Comparison of ENCODE assay signal across 9 cellular contexts in the genomic region with DNA sequence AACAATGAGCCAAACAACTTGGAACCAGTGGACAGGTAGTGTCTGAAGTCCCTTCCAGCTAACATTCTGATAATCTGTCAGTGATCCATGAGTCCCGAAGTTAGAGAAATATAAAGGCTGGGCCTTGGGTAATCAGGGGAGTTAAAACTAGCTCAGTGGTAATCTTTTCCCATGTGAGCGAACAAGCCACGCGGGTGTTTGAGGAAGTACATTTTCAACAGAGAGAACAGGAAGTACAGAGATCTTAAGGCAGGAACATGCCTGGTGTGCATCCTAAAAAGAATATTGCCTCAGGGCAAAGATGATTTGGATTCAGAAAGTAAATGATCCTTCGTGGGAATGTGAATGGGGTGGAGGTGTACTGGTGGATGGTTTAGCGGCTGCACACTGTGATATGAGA.
DNase-seq lines count a peak whose midpoint lies in the region; ATAC-seq and TF ChIP-seq lines count a peak whose summit lies in the region.
"Had no signal": no experiment of that assay in that cellular context is flagged by ENCODE, and none has a peak within 500 bp of the region (broad histone marks: within the 10 kb centered on the region; RNA-seq: fewer than 3 reads in every experiment).

No MANE protein-coding gene starts in this region.

- H3K27ac ChIP-seq in neutrophil: peak overlapping the region; percentile 61

- peak; percentile 17 for ATAC-seq in GM19463 (IDR thresholded peaks at IDR 0.05; ENCODE audit: unreplicated experiment)
- ATAC-seq in GM18502 (IDR thresholded peaks at IDR 0.05; ENCODE audit: poor library complexity, unreplicated experiment): no peak

- peak overlapping the region; percentile 97 for H3K27ac Mint-ChIP-seq in dendritic cell treated with granulocyte-macrophage colony-stimulating factor and Interleukin-4, amounts not matched to agents 40 ng/mL and 50 ng/mL, for 4 days
- H3K27ac Mint-ChIP-seq: IgD-negative memory B cell had no signal

- H3K9me3 ChIP-seq in neutrophil: no peaks in the 10 kb centered on the region

- H3K9me3 Mint-ChIP-seq in dendritic cell treated with granulocyte-macrophage colony-stimulating factor and Interleukin-4, amounts not matched to agents 40 ng/mL and 50 ng/mL, for 4 days: no peaks in the 10 kb centered on the region

- H3K27me3 Mint-ChIP-seq in dendritic cell treated with granulocyte-macrophage colony-stimulating factor and Interleukin-4, amounts not matched to agents 40 ng/mL and 50 ng/mL, for 4 days: no peaks in the 10 kb centered on the region

- H3K27me3 ChIP-seq in neutrophil: no peaks in the 10 kb centered on the region

- H3K4me3 Mint-ChIP-seq in dendritic cell treated with granulocyte-macrophage colony-stimulating factor and Interleukin-4, amounts not matched to agents 40 ng/mL and 50 ng/mL, for 4 days: peak overlapping the region; percentile 28

- CTCF ChIA-PET in HEK293T (lab: Yijun Ruan, JAX): interaction anchor here (1.2 to 3.0 kb wide), 2 partner anchors 9 to 46 kb away, joined by 3 to 9 read pairs; no protein-coding TSS in a partner anchor

- intact Hi-C loops in dendritic cell treated with granulocyte-macrophage colony-stimulating factor and Interleukin-4, amounts not matched to agents 40 ng/mL and 50 ng/mL, for 4 days (cut with micrococcal nuclease): loop anchor here (2.0 kb wide), 2 partner anchors 45 to 89 kb away; partner anchors contain the start of gene PPID

- no peak for TF ChIP-seq CTCF in neutrophil (IDR thresholded peaks at IDR 0.05)

- peaks cover 77% of the 10 kb centered on the region for H3K4me1 Mint-ChIP-seq in dendritic cell treated with granulocyte-macrophage colony-stimulating factor and Interleukin-4, amounts not matched to agents 40 ng/mL and 50 ng/mL, for 4 days (ENCODE audit: low read depth)

- H3K36me3 ChIP-seq in neutrophil: no peaks in the 10 kb centered on the region

- peaks cover 31% of the 10 kb centered on the region for H3K36me3 Mint-ChIP-seq in dendritic cell treated with granulocyte-macrophage colony-stimulating factor and Interleukin-4, amounts not matched to agents 40 ng/mL and 50 ng/mL, for 4 days (ENCODE audit: low read depth)
- H3K36me3 Mint-ChIP-seq: IgD-negative memory B cell had no signal

- H3K4me3 ChIP-seq in neutrophil (ENCODE audit: low read depth in 1 of 2, low read length in 1 of 2): peak overlapping the region in 1 of 2 experiments; percentile 3

- POLR2A ChIA-PET in HEK293T (lab: Yijun Ruan, JAX): interaction anchor here (1.2 kb wide), 1 partner anchor 12 kb away, joined by 4 read pairs; no protein-coding TSS in a partner anchor

- H3K4me1 ChIP-seq in neutrophil (ENCODE audit: control insufficient read depth in 1 of 2, insufficient read depth in 1 of 2, low read depth in 1 of 2, low read length in 1 of 2): peaks cover 25 to 27% of the 10 kb centered on the region in 2 experiments

- DNase-seq in NAMALWA (ENCODE audit: low spot score) (peak; percentile 81), NCI-H526 (lab: John Stamatoyannopoulos, UW) (no peak), HEK293T (ENCODE audit: extremely low spot score) (no peak)
- no peak for DNase-seq in NK-92 treated with Interleukin-12 subunit alpha and Interleukin-12 subunit beta, amount 100 ng/mL, for 24 hours (lab: John Stamatoyannopoulos, UW)

TF ChIP-seq in HEK293T, 16 proteins besides CTCF, POLR2A, EP300 and RAD21:
- TF ChIP-seq LEF1 (IDR thresholded peaks at IDR 0.05; ENCODE audit: borderline replicate concordance) (no peak), ARNT (IDR thresholded peaks at IDR 0.05) (no peak), FOXA1 (IDR thresholded peaks at IDR 0.05) (no peak), ELF4 (IDR thresholded peaks at IDR 0.05) (no peak), BHLHE40 (IDR thresholded peaks at IDR 0.05; ENCODE audit: borderline replicate concordance) (no peak), FOXK2 (IDR thresholded peaks at IDR 0.05) (no peak), CTBP1 (IDR thresholded peaks at IDR 0.05; ENCODE audit: borderline replicate concordance) (no peak), TARDBP (IDR thresholded peaks at IDR 0.05) (no peak), L3MBTL2 (conservative IDR thresholded peaks at IDR 0.05) (no peak), NFRKB (IDR thresholded peaks at IDR 0.05) (no peak), FOXM1 (IDR thresholded peaks at IDR 0.05; ENCODE audit: borderline replicate concordance) (no peak), SP1 (IDR thresholded peaks at IDR 0.05) (no peak)
- TF ChIP-seq, protein P1, sequence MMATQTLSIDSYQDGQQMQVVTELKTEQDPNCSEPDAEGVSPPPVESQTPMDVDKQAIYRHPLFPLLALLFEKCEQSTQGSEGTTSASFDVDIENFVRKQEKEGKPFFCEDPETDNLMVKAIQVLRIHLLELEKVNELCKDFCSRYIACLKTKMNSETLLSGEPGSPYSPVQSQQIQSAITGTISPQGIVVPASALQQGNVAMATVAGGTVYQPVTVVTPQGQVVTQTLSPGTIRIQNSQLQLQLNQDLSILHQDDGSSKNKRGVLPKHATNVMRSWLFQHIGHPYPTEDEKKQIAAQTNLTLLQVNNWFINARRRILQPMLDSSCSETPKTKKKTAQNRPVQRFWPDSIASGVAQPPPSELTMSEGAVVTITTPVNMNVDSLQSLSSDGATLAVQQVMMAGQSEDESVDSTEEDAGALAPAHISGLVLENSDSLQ (IDR thresholded peaks at IDR 0.05): no peak
